Comparison of ENCODE assay signal across 6 cellular contexts in the genomic region with DNA sequence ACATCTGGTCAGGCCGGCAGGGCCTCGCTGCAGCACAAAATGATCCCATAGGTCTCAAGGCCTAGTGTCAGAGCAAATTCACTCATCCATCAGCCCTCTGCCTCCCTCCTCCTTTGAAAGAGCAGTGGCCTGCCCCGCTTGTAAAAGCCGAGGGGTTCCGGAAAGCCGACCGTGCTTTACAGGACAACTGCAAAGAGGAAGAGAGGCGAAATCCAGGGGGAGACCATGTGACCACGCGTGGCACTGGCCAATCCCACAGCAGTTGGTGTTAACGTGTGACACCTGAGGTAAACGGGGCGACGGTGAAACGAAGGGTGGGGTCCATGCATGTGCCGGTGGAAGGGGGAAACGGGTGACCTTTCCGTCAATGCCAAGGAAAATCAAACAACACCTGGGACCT.
DNase-seq lines count a peak whose midpoint lies in the region; ATAC-seq and TF ChIP-seq lines count a peak whose summit lies in the region.
"Not testable (repeated sequence)": the region's sequence is repeated elsewhere in the genome, so short reads cannot be mapped to it uniquely, and the experiment has no call there.

No MANE protein-coding gene starts in this region.

- not testable (repeated sequence) for H3K36me3 Mint-ChIP-seq in chondrocyte (ENCODE audit: low read depth); natural killer cell treated with Interleukin-12 subunit alpha and Interleukin-12 subunit beta and Interleukin-15 and Interleukin-18, amount 100 ng/mL, for 72 hours; progenitor cell of endocrine pancreas (ENCODE audit: insufficient read depth); type B pancreatic cell

- H3K27ac Mint-ChIP-seq in chondrocyte (ENCODE audit: unreplicated experiment); natural killer cell treated with Interleukin-12 subunit alpha and Interleukin-12 subunit beta and Interleukin-15 and Interleukin-18, amount 100 ng/mL, for 72 hours; progenitor cell of endocrine pancreas; type B pancreatic cell: not testable (repeated sequence)

- H3K27ac ChIP-seq in RWPE2 (ENCODE audit: poor library complexity, severe bottlenecking), result not testable (repeated sequence)

- peak overlapping the region; percentile 45 for H3K4me3 ChIP-seq in LNCaP clone FGC (ENCODE audit: low read depth, low read length)
- H3K4me3 ChIP-seq in RWPE2 (ENCODE audit: severe bottlenecking), result not testable (repeated sequence)

- not testable (repeated sequence) for ATAC-seq in RWPE2 (ENCODE audit: low read depth); natural killer cell treated with Interleukin-12 subunit alpha and Interleukin-12 subunit beta and Interleukin-15 and Interleukin-18, amount 100 ng/mL, for 72 hours

- not testable (repeated sequence) for H3K9me3 Mint-ChIP-seq in chondrocyte (ENCODE audit: low read depth); natural killer cell treated with Interleukin-12 subunit alpha and Interleukin-12 subunit beta and Interleukin-15 and Interleukin-18, amount 100 ng/mL, for 72 hours; progenitor cell of endocrine pancreas (ENCODE audit: low read depth); type B pancreatic cell

- H3K4me3 Mint-ChIP-seq in chondrocyte (ENCODE audit: unreplicated experiment); natural killer cell treated with Interleukin-12 subunit alpha and Interleukin-12 subunit beta and Interleukin-15 and Interleukin-18, amount 100 ng/mL, for 72 hours; progenitor cell of endocrine pancreas (ENCODE audit: low read depth); type B pancreatic cell: not testable (repeated sequence)

- H3K9me3 ChIP-seq in RWPE2 (ENCODE audit: severe bottlenecking), result not testable (repeated sequence)

- DNase-seq in LNCaP clone FGC (ENCODE audit: low read depth), result not testable (repeated sequence)
- DNase-seq in RWPE2 (ENCODE audit: low spot score) (peak; percentile 91), chondrocyte (ENCODE audit: low spot score) (peak; percentile 100), progenitor cell of endocrine pancreas (ENCODE audit: low spot score, unreplicated experiment) (peak; percentile 51), type B pancreatic cell (ENCODE audit: extremely low spot score, unreplicated experiment) (peak; percentile 92)
- DNase-seq in natural killer cell treated with Interleukin-12 subunit alpha and Interleukin-12 subunit beta and Interleukin-15 and Interleukin-18, amount 100 ng/mL, for 72 hours (ENCODE audit: low spot score), result peak; percentile 68

- not testable (repeated sequence) for H3K4me1 Mint-ChIP-seq in chondrocyte (ENCODE audit: low read depth); natural killer cell treated with Interleukin-12 subunit alpha and Interleukin-12 subunit beta and Interleukin-15 and Interleukin-18, amount 100 ng/mL, for 72 hours (ENCODE audit: low read depth in 2 of 2); progenitor cell of endocrine pancreas (ENCODE audit: low read depth); type B pancreatic cell (ENCODE audit: unreplicated experiment)

- H3K36me3 ChIP-seq in RWPE2 (ENCODE audit: low read depth), result not testable (repeated sequence)

- not testable (repeated sequence) for H3K27me3 Mint-ChIP-seq in chondrocyte (ENCODE audit: low read depth); natural killer cell treated with Interleukin-12 subunit alpha and Interleukin-12 subunit beta and Interleukin-15 and Interleukin-18, amount 100 ng/mL, for 72 hours; progenitor cell of endocrine pancreas; type B pancreatic cell

- H3K27me3 ChIP-seq in RWPE2 (ENCODE audit: insufficient read depth, poor library complexity, severe bottlenecking), result not testable (repeated sequence)

- TF ChIP-seq CTCF in LNCaP clone FGC (IDR thresholded peaks at IDR 0.05; ENCODE audit: control insufficient read depth, extremely low read depth, insufficient read depth); RWPE2 (IDR thresholded peaks at IDR 0.05; ENCODE audit: poor library complexity, severe bottlenecking); chondrocyte (IDR thresholded peaks at IDR 0.05); progenitor cell of endocrine pancreas (IDR thresholded peaks at IDR 0.05; ENCODE audit: unreplicated experiment); type B pancreatic cell (conservative IDR thresholded peaks at IDR 0.05): not testable (repeated sequence)

- not testable (repeated sequence) for H3K4me1 ChIP-seq in RWPE2 (ENCODE audit: insufficient read depth, poor library complexity, severe bottlenecking)
